ENCODE assay signal across 1 cellular context in genomic region chr22:38506118-38506962, GRCh38.
TF ChIP-seq lines count a peak whose summit lies in the region.

DDX17 (minus strand) TSS chr22:38506311.

TF ChIP-seq in K562, 482 proteins besides CTCF, POLR2A, EP300 and RAD21 (continued from another document and continues in another):
- TF ChIP-seq BCLAF1 (IDR thresholded peaks at IDR 0.05; ENCODE audit: borderline replicate concordance in 1 of 2, control insufficient read depth in 1 of 2, low read depth in 2 of 2, low read length in 1 of 2) (no peak), PHF21A (IDR thresholded peaks at IDR 0.05; ENCODE audit: borderline replicate concordance, low read depth) (no peak), KDM2B (CRISPR knock-in tag; IDR thresholded peaks at IDR 0.05) (no peak), TAF15 (IDR thresholded peaks at IDR 0.05; ENCODE audit: low read depth, low read length) (peak; percentile 99; the same call in 1 of the 2 replicates), CCNT2 (IDR thresholded peaks at IDR 0.05; ENCODE audit: borderline replicate concordance, extremely low read depth, insufficient read length, low read depth, low read length) (no peak), FOXM1 (IDR thresholded peaks at IDR 0.05; ENCODE audit: low read depth) (no peak), FOXM1 (CRISPR knock-in tag; IDR thresholded peaks at IDR 0.05; ENCODE audit: low read depth) (no peak), GATAD2A (IDR thresholded peaks at IDR 0.05) (no peak), ZNF444 (CRISPR knock-in tag; IDR thresholded peaks at IDR 0.05) (no peak), FOXP4 (CRISPR knock-in tag; IDR thresholded peaks at IDR 0.05; ENCODE audit: borderline replicate concordance) (no peak), CC2D1A (IDR thresholded peaks at IDR 0.05) (0 out of 2 replicates have a peak, but pooled peaks have one; percentile 43), ZNF41 (CRISPR knock-in tag; conservative IDR thresholded peaks at IDR 0.05) (0 out of 2 replicates have a peak, but pooled peaks have one; percentile 22), HNRNPK (IDR thresholded peaks at IDR 0.05; ENCODE audit: low read depth, low read length, poor library complexity, severe bottlenecking) (peak; percentile 100), SLC30A9 (CRISPR knock-in tag; IDR thresholded peaks at IDR 0.05) (no peak), THAP7 (CRISPR knock-in tag; IDR thresholded peaks at IDR 0.05) (no peak), RFX5 (IDR thresholded peaks at IDR 0.05; ENCODE audit: low read depth, low read length) (no peak), ZBTB9 (CRISPR knock-in tag; IDR thresholded peaks at IDR 0.05) (peak; percentile 89), HDAC8 (tag; IDR thresholded peaks at IDR 0.05) (peak; percentile 88; the same call in 1 of the 2 replicates), MXD1 (CRISPR knock-in tag; IDR thresholded peaks at IDR 0.05; ENCODE audit: borderline replicate concordance, poor library complexity, severe bottlenecking) (no peak), CREB5 (CRISPR knock-in tag; IDR thresholded peaks at IDR 0.05) (no peak), KAT8 (IDR thresholded peaks at IDR 0.05; ENCODE audit: low read depth) (peak; percentile 84), ZBTB33 (CRISPR knock-in tag; IDR thresholded peaks at IDR 0.05) (no peak), ILF3 (IDR thresholded peaks at IDR 0.05; ENCODE audit: borderline replicate concordance) (no peak), MYNN (IDR thresholded peaks at IDR 0.05) (no peak), MYNN (CRISPR knock-in tag; IDR thresholded peaks at IDR 0.05) (no peak), PYGO2 (tag; IDR thresholded peaks at IDR 0.05) (no peak), TEAD2 (tag; IDR thresholded peaks at IDR 0.05) (peak; percentile 85), USF1 (CRISPR knock-in tag; IDR thresholded peaks at IDR 0.05) (no peak), RFX7 (CRISPR knock-in tag; IDR thresholded peaks at IDR 0.05) (no peak), POLR2B (IDR thresholded peaks at IDR 0.05; ENCODE audit: low read depth, partially characterized antibody) (peak; percentile 68)
- TF ChIP-seq, protein P1, sequence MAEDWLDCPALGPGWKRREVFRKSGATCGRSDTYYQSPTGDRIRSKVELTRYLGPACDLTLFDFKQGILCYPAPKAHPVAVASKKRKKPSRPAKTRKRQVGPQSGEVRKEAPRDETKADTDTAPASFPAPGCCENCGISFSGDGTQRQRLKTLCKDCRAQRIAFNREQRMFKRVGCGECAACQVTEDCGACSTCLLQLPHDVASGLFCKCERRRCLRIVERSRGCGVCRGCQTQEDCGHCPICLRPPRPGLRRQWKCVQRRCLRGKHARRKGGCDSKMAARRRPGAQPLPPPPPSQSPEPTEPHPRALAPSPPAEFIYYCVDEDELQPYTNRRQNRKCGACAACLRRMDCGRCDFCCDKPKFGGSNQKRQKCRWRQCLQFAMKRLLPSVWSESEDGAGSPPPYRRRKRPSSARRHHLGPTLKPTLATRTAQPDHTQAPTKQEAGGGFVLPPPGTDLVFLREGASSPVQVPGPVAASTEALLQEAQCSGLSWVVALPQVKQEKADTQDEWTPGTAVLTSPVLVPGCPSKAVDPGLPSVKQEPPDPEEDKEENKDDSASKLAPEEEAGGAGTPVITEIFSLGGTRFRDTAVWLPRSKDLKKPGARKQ (CRISPR knock-in tag; IDR thresholded peaks at IDR 0.05): no peak
- TF ChIP-seq, protein P2, sequence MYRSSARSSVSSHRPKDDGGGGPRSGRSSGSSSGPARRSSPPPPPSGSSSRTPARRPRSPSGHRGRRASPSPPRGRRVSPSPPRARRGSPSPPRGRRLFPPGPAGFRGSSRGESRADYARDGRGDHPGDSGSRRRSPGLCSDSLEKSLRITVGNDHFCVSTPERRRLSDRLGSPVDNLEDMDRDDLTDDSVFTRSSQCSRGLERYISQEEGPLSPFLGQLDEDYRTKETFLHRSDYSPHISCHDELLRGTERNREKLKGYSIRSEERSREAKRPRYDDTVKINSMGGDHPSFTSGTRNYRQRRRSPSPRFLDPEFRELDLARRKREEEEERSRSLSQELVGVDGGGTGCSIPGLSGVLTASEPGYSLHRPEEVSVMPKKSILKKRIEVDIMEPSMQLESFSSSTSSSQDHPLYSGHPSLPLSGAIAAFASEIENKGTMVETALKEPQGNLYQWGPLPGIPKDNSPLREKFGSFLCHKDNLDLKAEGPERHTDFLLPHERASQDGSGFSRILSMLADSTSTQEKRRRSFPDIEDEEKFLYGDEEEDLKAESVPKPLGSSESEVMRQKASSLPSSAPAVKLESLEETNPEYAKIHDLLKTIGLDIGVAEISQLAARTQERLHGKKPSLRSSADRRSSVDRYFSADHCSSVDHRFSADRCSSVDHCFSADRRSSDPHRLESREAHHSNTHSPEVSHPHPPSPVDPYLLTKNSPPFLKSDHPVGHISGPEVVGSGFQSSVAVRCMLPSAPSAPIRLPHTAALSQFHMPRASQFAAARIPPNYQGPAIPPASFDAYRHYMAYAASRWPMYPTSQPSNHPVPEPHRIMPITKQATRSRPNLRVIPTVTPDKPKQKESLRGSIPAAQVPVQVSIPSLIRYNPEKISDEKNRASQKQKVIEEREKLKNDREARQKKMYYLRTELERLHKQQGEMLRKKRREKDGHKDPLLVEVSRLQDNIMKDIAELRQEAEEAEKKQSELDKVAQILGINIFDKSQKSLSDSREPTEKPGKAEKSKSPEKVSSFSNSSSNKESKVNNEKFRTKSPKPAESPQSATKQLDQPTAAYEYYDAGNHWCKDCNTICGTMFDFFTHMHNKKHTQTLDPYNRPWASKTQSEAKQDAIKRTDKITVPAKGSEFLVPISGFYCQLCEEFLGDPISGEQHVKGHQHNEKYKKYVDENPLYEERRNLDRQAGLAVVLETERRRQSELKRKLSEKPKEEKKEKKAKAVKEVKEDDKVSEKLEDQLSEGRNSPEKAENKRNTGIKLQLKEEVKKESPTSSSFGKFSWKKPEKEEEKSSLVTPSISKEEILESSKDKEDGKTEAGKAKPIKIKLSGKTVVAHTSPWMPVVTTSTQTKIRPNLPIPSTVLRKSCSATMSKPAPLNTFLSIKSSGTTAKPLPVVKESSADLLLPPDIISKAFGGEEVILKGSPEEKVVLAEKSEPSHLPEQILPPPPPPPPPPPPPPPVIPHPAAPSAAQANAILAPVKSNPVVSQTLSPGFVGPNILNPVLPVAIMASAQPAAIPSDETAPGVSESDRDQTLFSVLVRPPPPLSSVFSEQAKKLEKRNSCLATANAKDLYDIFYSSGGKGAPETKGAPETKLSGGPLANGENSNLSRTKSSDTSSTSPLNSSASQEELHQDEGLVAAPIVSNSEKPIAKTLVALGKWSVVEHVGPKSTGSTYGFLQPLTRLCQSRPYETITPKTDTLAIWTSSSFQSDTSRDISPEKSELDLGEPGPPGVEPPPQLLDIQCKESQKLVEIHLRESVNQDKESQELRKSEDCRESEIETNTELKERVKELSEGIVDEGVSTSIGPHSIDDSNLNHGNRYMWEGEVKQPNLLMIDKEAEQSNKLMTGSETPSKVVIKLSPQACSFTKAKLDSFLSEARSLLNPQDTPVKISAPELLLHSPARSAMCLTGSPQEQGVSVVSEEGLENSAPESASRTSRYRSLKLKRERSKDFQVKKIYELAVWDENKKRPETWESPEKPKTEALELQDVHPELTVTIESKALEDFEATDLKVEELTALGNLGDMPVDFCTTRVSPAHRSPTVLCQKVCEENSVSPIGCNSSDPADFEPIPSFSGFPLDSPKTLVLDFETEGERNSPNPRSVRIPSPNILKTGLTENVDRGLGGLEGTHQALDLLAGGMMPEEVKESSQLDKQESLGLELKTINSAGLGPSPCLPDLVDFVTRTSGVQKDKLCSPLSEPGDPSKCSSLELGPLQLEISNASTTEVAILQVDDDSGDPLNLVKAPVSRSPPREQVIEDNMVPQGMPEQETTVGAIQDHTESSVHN (IDR thresholded peaks at IDR 0.05; ENCODE audit: borderline replicate concordance in 1 of 2, low read depth in 1 of 2): no peak
- TF ChIP-seq, protein P3, sequence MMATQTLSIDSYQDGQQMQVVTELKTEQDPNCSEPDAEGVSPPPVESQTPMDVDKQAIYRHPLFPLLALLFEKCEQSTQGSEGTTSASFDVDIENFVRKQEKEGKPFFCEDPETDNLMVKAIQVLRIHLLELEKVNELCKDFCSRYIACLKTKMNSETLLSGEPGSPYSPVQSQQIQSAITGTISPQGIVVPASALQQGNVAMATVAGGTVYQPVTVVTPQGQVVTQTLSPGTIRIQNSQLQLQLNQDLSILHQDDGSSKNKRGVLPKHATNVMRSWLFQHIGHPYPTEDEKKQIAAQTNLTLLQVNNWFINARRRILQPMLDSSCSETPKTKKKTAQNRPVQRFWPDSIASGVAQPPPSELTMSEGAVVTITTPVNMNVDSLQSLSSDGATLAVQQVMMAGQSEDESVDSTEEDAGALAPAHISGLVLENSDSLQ (IDR thresholded peaks at IDR 0.05): no peak
